ENCODE assay signal across 7 cellular contexts in the genomic region with DNA sequence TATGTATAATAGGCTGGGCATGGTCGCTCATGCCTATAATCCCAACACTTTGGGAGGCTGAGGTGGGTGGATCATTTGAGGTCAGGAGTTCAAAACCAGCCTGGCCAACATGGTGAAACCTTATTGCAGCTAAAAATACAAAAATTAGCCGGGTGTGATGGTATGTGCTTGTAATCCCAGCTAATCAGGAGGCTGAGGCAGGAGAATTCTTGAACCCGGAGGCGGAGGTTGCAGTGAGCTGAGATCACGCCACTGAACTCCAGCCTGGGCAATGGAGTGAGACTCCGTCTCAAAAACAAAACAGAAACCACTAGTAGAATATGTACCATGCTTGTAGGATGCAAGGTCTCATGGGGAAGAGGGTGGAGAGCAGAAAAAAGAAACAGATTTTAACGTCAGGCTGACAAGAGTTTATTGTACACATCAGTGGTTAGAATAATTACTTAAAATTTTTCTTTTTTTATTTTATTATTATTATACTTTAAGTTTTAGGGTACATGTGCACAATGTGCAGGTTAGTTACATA.
DNase-seq lines count a peak whose midpoint lies in the region; ATAC-seq and TF ChIP-seq lines count a peak whose summit lies in the region.
"Not testable (repeated sequence)": the region's sequence is repeated elsewhere in the genome, so short reads cannot be mapped to it uniquely, and the experiment has no call there.

No MANE protein-coding gene starts in this region.

- DNase-seq in GM13976 (ENCODE audit: low spot score), result peak; percentile 61
- peak; percentile 57 for DNase-seq in germinal center (ENCODE audit: low spot score)

- ATAC-seq in GM18907 (IDR thresholded peaks at IDR 0.05; ENCODE audit: unreplicated experiment) (peak; percentile 38), GM21360 (IDR thresholded peaks at IDR 0.05; ENCODE audit: unreplicated experiment) (peak; percentile 39), HG02571 (IDR thresholded peaks at IDR 0.05; ENCODE audit: unreplicated experiment) (peak; percentile 44), HG03045 (IDR thresholded peaks at IDR 0.05; ENCODE audit: unreplicated experiment) (peak; percentile 45), HG03520 (IDR thresholded peaks at IDR 0.05; ENCODE audit: unreplicated experiment) (peak; percentile 47)

- in situ Hi-C loops in GM13976 (cut with MboI; ENCODE audit: low sequenced_read_pairs, unreplicated experiment), result not testable (repeated sequence)

- not testable (repeated sequence) for TF ChIP-seq CTCF in GM13976 (IDR thresholded peaks at IDR 0.05; ENCODE audit: borderline replicate concordance, control extremely low read depth, extremely low read depth, insufficient read depth, missing control alignments)

Comparison
In these comparisons a context has a peak if more than half of its experiments do, and no peak if none do; other contexts are left out.
1. Peak in every context shown above with its lines: DNase-seq and ATAC-seq.